ENCODE assay signal across 9 cellular contexts in the genomic region with DNA sequence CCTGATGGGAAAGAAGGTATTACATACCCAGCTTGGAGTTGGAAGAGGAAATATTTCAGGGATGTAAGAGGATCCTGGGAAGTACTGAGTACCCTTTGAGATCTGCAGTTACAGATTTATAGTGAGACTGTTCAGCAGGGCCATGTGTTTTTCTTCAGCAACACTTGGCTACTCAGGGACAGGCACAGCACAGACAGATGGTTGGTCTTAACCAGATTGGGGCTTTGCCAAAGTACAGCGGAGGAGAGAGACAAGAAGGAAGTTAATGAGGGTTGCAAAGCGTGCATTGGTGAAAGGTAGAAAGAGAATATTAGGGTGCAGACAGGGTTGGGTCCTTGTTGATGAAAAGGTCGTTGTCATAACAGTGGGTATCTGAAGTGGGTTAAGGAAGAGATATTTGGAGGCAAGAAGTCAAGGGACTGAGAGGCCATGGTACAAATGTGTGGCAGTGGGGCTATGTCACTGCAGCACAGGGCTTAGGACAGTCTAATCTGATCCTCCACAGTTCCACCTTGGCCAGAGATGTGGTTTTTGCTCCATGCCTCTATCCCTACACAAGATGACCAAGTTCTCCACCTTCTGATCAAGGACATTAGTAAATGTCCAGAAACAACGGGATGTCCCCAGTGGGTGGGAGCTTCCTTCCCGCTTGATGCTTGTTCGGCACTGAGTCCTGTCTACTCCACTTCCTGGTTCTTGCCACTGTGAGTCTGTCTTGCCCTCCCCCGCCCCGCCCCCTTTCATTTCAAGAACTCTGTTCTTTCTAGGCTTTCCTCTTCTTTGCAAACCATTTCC. TPM values are rescaled to one million over a fixed set of nuclear protein-coding genes. Genes with fewer than 3 reads are reported as not detected.
DNase-seq lines count a peak whose midpoint lies in the region; ATAC-seq and TF ChIP-seq lines count a peak whose summit lies in the region.
"Had no signal": no experiment of that assay in that cellular context is flagged by ENCODE, and none has a peak within 500 bp of the region (broad histone marks: within the 10 kb centered on the region; RNA-seq: fewer than 3 reads in every experiment).

No MANE protein-coding gene starts in this region.

- H3K9me3 ChIP-seq in smooth muscle cell (replicated peaks; ENCODE audit: low read depth): no peaks in the 10 kb centered on the region

- H3K4me1 ChIP-seq in smooth muscle cell (ENCODE audit: low read depth): no peaks in the 10 kb centered on the region

- ATAC-seq in HG03097 (IDR thresholded peaks at IDR 0.05; ENCODE audit: low FRiP score, unreplicated experiment): no peak

- H3K4me3 ChIP-seq in smooth muscle cell (no peak overlapping the region), brain microvascular endothelial cell (ENCODE audit: low read depth, low read length) (no peak overlapping the region)

- TF ChIP-seq CTCF in smooth muscle cell (IDR thresholded peaks at IDR 0.05; ENCODE audit: borderline replicate concordance, insufficient read depth, poor library complexity, severe bottlenecking): no peak
- TF ChIP-seq CTCF in brain microvascular endothelial cell (IDR thresholded peaks at IDR 0.05; ENCODE audit: low read depth, low read length, missing control alignments): no peak

- no peak overlapping the region for H3K9ac ChIP-seq in smooth muscle cell (ENCODE audit: low read depth)

- H3K36me3 ChIP-seq in smooth muscle cell (ENCODE audit: low read depth) (no peaks in the 10 kb centered on the region), brain microvascular endothelial cell (replicated peaks) (no peaks in the 10 kb centered on the region)

- H3K4me2 ChIP-seq in smooth muscle cell: peak overlapping the region; percentile 56

- H3K27ac ChIP-seq in smooth muscle cell (ENCODE audit: low read depth): no peak overlapping the region
- no peak overlapping the region for H3K27ac ChIP-seq in brain microvascular endothelial cell

- H3K79me2 ChIP-seq in smooth muscle cell (ENCODE audit: low read depth): no peaks in the 10 kb centered on the region

- peak; percentile 29 for DNase-seq in D341Med (ENCODE audit: low spot score)
- peak; percentile 17 for DNase-seq in T-helper 22 cell (ENCODE audit: low read depth)
- DNase-seq in amniotic epithelial cell (ENCODE audit: low read depth): peak; percentile 83
- DNase-seq in smooth muscle cell (lab: John Stamatoyannopoulos, UW; ENCODE audit: unreplicated experiment): no peak
- no peak for DNase-seq in cortex of kidney (lab: John Stamatoyannopoulos, UW)
- no peak for DNase-seq in brain microvascular endothelial cell
- no peak for DNase-seq in HPDE6-E6E7 (ENCODE audit: extremely low spot score)
- DNase-seq: NCI-H510A had no signal

- H3K27me3 ChIP-seq in smooth muscle cell (ENCODE audit: low read depth) (no peaks in the 10 kb centered on the region), brain microvascular endothelial cell (replicated peaks) (no peaks in the 10 kb centered on the region)

- in situ Hi-C loops in brain microvascular endothelial cell (cut with HindIII; ENCODE audit: low pct_ligation_motif_present, low sequenced_read_pairs): no loop called here

- no peaks in the 10 kb centered on the region for H3F3A ChIP-seq in smooth muscle cell (ENCODE audit: low read depth)

- WGBS in smooth muscle cell (ENCODE audit: low lambda C conversion rate): 46% methylated on average over 8 of the region's 8 CpGs

- no peaks in the 10 kb centered on the region for H4K20me1 ChIP-seq in smooth muscle cell (ENCODE audit: low read depth)

- H2AFZ ChIP-seq in smooth muscle cell (ENCODE audit: low read depth): peak overlapping the region; percentile 72

RNA-seq across cellular contexts. Expression of a gene that starts 18.9 kb away (rescaled TPM):
- 51.4 and 88.5 TPM in 2 replicates for total RNA-seq in smooth muscle cell
- 67.0 and 80.7 TPM in 2 replicates for polyA plus RNA-seq in smooth muscle cell

Comparison
In these comparisons a context has a peak if more than half of its experiments do, and no peak if none do; other contexts are left out.
1. DNase-seq: peak in D341Med (single experiment), T-helper 22 cell (single experiment) and amniotic epithelial cell (single experiment); none in smooth muscle cell (single experiment), cortex of kidney (single experiment), brain microvascular endothelial cell (single experiment) and HPDE6-E6E7 (single experiment).